1 cellular context compared by ENCODE assay signal in genomic region chr4:993111-994029, GRCh38.
A peak's percentile ranks its signal among the peaks of the same experiment; 100 is the strongest.
TF ChIP-seq lines count a peak whose summit lies in the region.

A gene with protein sequence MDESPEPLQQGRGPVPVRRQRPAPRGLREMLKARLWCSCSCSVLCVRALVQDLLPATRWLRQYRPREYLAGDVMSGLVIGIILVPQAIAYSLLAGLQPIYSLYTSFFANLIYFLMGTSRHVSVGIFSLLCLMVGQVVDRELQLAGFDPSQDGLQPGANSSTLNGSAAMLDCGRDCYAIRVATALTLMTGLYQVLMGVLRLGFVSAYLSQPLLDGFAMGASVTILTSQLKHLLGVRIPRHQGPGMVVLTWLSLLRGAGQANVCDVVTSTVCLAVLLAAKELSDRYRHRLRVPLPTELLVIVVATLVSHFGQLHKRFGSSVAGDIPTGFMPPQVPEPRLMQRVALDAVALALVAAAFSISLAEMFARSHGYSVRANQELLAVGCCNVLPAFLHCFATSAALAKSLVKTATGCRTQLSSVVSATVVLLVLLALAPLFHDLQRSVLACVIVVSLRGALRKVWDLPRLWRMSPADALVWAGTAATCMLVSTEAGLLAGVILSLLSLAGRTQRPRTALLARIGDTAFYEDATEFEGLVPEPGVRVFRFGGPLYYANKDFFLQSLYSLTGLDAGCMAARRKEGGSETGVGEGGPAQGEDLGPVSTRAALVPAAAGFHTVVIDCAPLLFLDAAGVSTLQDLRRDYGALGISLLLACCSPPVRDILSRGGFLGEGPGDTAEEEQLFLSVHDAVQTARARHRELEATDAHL (minus strand): TSS chr4:993404. CDS start chr4:991703, 1,701 bp downstream.

TF ChIP-seq in HepG2, 621 proteins besides CTCF, POLR2A, EP300 and RAD21 (continued from another document and continues in another):
- TF ChIP-seq, protein P1, sequence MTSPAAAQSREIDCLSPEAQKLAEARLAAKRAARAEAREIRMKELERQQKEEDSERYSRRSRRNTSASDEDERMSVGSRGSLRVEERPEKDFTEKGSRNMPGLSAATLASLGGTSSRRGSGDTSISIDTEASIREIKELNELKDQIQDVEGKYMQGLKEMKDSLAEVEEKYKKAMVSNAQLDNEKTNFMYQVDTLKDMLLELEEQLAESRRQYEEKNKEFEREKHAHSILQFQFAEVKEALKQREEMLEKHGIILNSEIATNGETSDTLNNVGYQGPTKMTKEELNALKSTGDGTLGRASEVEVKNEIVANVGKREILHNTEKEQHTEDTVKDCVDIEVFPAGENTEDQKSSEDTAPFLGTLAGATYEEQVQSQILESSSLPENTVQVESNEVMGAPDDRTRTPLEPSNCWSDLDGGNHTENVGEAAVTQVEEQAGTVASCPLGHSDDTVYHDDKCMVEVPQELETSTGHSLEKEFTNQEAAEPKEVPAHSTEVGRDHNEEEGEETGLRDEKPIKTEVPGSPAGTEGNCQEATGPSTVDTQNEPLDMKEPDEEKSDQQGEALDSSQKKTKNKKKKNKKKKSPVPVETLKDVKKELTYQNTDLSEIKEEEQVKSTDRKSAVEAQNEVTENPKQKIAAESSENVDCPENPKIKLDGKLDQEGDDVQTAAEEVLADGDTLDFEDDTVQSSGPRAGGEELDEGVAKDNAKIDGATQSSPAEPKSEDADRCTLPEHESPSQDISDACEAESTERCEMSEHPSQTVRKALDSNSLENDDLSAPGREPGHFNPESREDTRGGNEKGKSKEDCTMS (CRISPR knock-in tag; conservative IDR thresholded peaks at IDR 0.05), result no peak
- TF ChIP-seq CEBPB (IDR thresholded peaks at IDR 0.05; ENCODE audit: borderline replicate concordance, low read depth, low read length) (no peak), ZFX (CRISPR knock-in tag; IDR thresholded peaks at IDR 0.05; ENCODE audit: low read depth) (peak; percentile 77), SAP130 (CRISPR knock-in tag; IDR thresholded peaks at IDR 0.05; ENCODE audit: low read depth) (peak; percentile 85), ZNF781 (CRISPR knock-in tag; IDR thresholded peaks at IDR 0.05; ENCODE audit: borderline replicate concordance, not compliant biosample characterization) (no peak), ZNF652 (CRISPR knock-in tag; IDR thresholded peaks at IDR 0.05; ENCODE audit: borderline replicate concordance, low read depth) (no peak), ZNF773 (CRISPR knock-in tag; IDR thresholded peaks at IDR 0.05; ENCODE audit: borderline replicate concordance) (no peak), MTF1 (CRISPR knock-in tag; IDR thresholded peaks at IDR 0.05) (no peak), BRD4 (CRISPR knock-in tag; IDR thresholded peaks at IDR 0.05) (peak; percentile 58), ZBTB4 (CRISPR knock-in tag; IDR thresholded peaks at IDR 0.05; ENCODE audit: borderline replicate concordance) (no peak), ZNF468 (CRISPR knock-in tag; IDR thresholded peaks at IDR 0.05) (no peak), NFIC (IDR thresholded peaks at IDR 0.05; ENCODE audit: low read length) (no peak), ZNF768 (CRISPR knock-in tag; IDR thresholded peaks at IDR 0.05) (peak; percentile 57; the same call in 1 of the 2 replicates), ZSCAN20 (CRISPR knock-in tag; IDR thresholded peaks at IDR 0.05; ENCODE audit: borderline replicate concordance) (no peak; the same call in 1 of the 2 replicates), ATM (IDR thresholded peaks at IDR 0.05; ENCODE audit: borderline replicate concordance) (no peak), ZBED4 (CRISPR knock-in tag; IDR thresholded peaks at IDR 0.05; ENCODE audit: borderline replicate concordance) (peak; percentile 96; the same call in 1 of the 2 replicates), SNRNP70 (IDR thresholded peaks at IDR 0.05; ENCODE audit: low read depth, low read length) (no peak), TBX2 (CRISPR knock-in tag; IDR thresholded peaks at IDR 0.05; ENCODE audit: borderline replicate concordance) (peak; percentile 16; the same call in 1 of the 2 replicates), SP140L (CRISPR knock-in tag; IDR thresholded peaks at IDR 0.05; ENCODE audit: borderline replicate concordance) (no peak), ZNF598 (CRISPR knock-in tag; IDR thresholded peaks at IDR 0.05; ENCODE audit: borderline replicate concordance) (no peak), ZNF558 (CRISPR knock-in tag; IDR thresholded peaks at IDR 0.05; ENCODE audit: borderline replicate concordance) (peak; percentile 91), NR2C2 (CRISPR knock-in tag; IDR thresholded peaks at IDR 0.05; ENCODE audit: borderline replicate concordance) (no peak; the same call in 1 of the 2 replicates), ZNF589 (CRISPR knock-in tag; conservative IDR thresholded peaks at IDR 0.05) (no peak), ERF (CRISPR knock-in tag; IDR thresholded peaks at IDR 0.05) (peak; percentile 29; the same call in 1 of the 2 replicates), HES4 (CRISPR knock-in tag; IDR thresholded peaks at IDR 0.05; ENCODE audit: borderline replicate concordance) (peak; percentile 76; the same call in 1 of the 2 replicates), KMT2B (CRISPR knock-in tag; IDR thresholded peaks at IDR 0.05) (no peak), CREM (IDR thresholded peaks at IDR 0.05) (0 out of 2 replicates have a peak, but pooled peaks have one; percentile 9), CREM (CRISPR knock-in tag; IDR thresholded peaks at IDR 0.05) (no peak), NCOR1 (IDR thresholded peaks at IDR 0.05; ENCODE audit: borderline replicate concordance, low read length) (no peak), FOXC1 (CRISPR knock-in tag; IDR thresholded peaks at IDR 0.05; ENCODE audit: borderline replicate concordance) (peak; percentile 67; the same call in 1 of the 2 replicates), SMAD3 (CRISPR knock-in tag; IDR thresholded peaks at IDR 0.05) (no peak), ZNF547 (CRISPR knock-in tag; IDR thresholded peaks at IDR 0.05) (peak; percentile 85; the same call in 1 of the 2 replicates), PRDM10 (CRISPR knock-in tag; IDR thresholded peaks at IDR 0.05; ENCODE audit: low read depth) (no peak)
- TF ChIP-seq, protein P2, sequence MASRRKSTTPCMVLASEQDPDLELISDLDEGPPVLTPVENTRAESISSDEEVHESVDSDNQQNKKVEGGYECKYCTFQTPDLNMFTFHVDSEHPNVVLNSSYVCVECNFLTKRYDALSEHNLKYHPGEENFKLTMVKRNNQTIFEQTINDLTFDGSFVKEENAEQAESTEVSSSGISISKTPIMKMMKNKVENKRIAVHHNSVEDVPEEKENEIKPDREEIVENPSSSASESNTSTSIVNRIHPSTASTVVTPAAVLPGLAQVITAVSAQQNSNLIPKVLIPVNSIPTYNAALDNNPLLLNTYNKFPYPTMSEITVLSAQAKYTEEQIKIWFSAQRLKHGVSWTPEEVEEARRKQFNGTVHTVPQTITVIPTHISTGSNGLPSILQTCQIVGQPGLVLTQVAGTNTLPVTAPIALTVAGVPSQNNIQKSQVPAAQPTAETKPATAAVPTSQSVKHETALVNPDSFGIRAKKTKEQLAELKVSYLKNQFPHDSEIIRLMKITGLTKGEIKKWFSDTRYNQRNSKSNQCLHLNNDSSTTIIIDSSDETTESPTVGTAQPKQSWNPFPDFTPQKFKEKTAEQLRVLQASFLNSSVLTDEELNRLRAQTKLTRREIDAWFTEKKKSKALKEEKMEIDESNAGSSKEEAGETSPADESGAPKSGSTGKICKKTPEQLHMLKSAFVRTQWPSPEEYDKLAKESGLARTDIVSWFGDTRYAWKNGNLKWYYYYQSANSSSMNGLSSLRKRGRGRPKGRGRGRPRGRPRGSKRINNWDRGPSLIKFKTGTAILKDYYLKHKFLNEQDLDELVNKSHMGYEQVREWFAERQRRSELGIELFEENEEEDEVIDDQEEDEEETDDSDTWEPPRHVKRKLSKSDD (CRISPR knock-in tag; IDR thresholded peaks at IDR 0.05; ENCODE audit: low read depth), result 0 out of 2 replicates have a peak, but pooled peaks have one; percentile 8
- TF ChIP-seq, protein P3, sequence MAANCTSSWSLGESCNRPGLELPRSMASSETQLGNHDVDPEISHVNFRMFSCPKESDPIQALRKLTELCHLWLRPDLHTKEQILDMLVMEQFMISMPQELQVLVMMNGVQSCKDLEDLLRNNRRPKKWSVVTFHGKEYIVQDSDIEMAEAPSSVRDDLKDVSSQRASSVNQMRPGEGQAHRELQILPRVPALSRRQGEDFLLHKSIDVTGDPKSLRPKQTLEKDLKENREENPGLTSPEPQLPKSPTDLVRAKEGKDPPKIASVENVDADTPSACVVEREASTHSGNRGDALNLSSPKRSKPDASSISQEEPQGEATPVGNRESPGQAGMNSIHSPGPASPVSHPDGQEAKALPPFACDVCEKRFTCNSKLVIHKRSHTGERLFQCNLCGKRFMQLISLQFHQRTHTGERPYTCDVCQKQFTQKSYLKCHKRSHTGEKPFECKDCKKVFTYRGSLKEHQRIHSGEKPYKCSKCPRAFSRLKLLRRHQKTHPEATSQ (CRISPR knock-in tag; IDR thresholded peaks at IDR 0.05; ENCODE audit: borderline replicate concordance), result 0 out of 2 replicates have a peak, but pooled peaks have one; percentile 20
- TF ChIP-seq, protein P4, sequence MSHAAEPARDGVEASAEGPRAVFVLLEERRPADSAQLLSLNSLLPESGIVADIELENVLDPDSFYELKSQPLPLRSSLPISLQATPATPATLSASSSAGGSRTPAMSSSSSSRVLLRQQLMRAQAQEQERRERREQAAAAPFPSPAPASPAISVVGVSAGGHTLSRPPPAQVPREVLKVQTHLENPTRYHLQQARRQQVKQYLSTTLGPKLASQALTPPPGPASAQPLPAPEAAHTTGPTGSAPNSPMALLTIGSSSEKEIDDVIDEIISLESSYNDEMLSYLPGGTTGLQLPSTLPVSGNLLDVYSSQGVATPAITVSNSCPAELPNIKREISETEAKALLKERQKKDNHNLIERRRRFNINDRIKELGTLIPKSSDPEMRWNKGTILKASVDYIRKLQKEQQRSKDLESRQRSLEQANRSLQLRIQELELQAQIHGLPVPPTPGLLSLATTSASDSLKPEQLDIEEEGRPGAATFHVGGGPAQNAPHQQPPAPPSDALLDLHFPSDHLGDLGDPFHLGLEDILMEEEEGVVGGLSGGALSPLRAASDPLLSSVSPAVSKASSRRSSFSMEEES (CRISPR knock-in tag; IDR thresholded peaks at IDR 0.05), result peak; percentile 70; the same call in 1 of the 2 replicates
